Comparison of ENCODE assay signal across 1 cellular context in genomic region chrX:85026170-85026569, GRCh38.
TF ChIP-seq lines count a peak whose summit lies in the region.

No MANE protein-coding gene starts in this region.

TF ChIP-seq in SK-N-SH treated with all-trans-retinoic acid at 6 μM for 48 hours, 23 proteins besides CTCF, POLR2A, EP300 and RAD21 (continued from another document):
- TF ChIP-seq, protein P1, sequence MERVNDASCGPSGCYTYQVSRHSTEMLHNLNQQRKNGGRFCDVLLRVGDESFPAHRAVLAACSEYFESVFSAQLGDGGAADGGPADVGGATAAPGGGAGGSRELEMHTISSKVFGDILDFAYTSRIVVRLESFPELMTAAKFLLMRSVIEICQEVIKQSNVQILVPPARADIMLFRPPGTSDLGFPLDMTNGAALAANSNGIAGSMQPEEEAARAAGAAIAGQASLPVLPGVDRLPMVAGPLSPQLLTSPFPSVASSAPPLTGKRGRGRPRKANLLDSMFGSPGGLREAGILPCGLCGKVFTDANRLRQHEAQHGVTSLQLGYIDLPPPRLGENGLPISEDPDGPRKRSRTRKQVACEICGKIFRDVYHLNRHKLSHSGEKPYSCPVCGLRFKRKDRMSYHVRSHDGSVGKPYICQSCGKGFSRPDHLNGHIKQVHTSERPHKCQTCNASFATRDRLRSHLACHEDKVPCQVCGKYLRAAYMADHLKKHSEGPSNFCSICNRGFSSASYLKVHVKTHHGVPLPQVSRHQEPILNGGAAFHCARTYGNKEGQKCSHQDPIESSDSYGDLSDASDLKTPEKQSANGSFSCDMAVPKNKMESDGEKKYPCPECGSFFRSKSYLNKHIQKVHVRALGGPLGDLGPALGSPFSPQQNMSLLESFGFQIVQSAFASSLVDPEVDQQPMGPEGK (CRISPR knock-in tag; IDR thresholded peaks at IDR 0.05; ENCODE audit: borderline replicate concordance): no peak
